Comparison of ENCODE assay signal across 1 cellular context in genomic region chr11:35236667-35237003, GRCh38.
TF ChIP-seq lines count a peak whose summit lies in the region.

No MANE protein-coding gene starts in this region.

TF ChIP-seq in GM23338, 12 proteins besides CTCF, POLR2A, EP300 and RAD21 (continued from another document):
- TF ChIP-seq ZNF462 (CRISPR knock-in tag; IDR thresholded peaks at IDR 0.05) (no peak), EZH2 (IDR thresholded peaks at IDR 0.05; ENCODE audit: low read depth, unreplicated experiment) (no peak), NANOG (IDR thresholded peaks at IDR 0.05; ENCODE audit: borderline replicate concordance) (no peak), ZNF331 (CRISPR knock-in tag; IDR thresholded peaks at IDR 0.05; ENCODE audit: low read depth) (no peak), ZNF114 (CRISPR knock-in tag; IDR thresholded peaks at IDR 0.05) (no peak)
